In genomic region chr7:149544028-149544427, GRCh38 we compare ENCODE assay signal across 18 cellular contexts.
"Had no signal": no experiment of that assay in that cellular context is flagged by ENCODE, and none has a peak within 500 bp of the region (broad histone marks: within the 10 kb centered on the region; RNA-seq: fewer than 3 reads in every experiment).

No MANE protein-coding gene starts in this region.

- ATAC-seq: activated CD8-positive, alpha-beta T cell treated with anti-CD3 and anti-CD28 coated beads for 36 hours; effector memory CD8-positive, alpha-beta T cell; heart left ventricle; left cardiac atrium; right cardiac atrium; stimulated activated naive CD8-positive, alpha-beta T cell treated with anti-CD3 and anti-CD28 coated beads, Interleukin-15, amount 100 ng/mL, for 72 hours; T-helper 17 cell had no signal

- H3K27me3 Mint-ChIP-seq: activated B cell treated with CpG ODN at 0.5 μM for 24 hours; activated CD4-positive, alpha-beta T cell treated with anti-CD3 and anti-CD28 coated beads, Interleukin-2, amount 10 ng/mL, durations not matched to agents 7 days and 5 days; activated CD8-positive, alpha-beta T cell treated with anti-CD3 and anti-CD28 coated beads for 36 hours; brain; effector memory CD8-positive, alpha-beta T cell; stimulated activated naive CD8-positive, alpha-beta T cell treated with anti-CD3 and anti-CD28 coated beads, Interleukin-15, amount 100 ng/mL, for 72 hours; T-helper 17 cell had no signal

- H3K4me3 Mint-ChIP-seq: activated B cell treated with CpG ODN at 0.5 μM for 24 hours; activated CD4-positive, alpha-beta T cell treated with anti-CD3 and anti-CD28 coated beads, Interleukin-2, amount 10 ng/mL, durations not matched to agents 7 days and 5 days; activated CD8-positive, alpha-beta T cell treated with anti-CD3 and anti-CD28 coated beads for 36 hours; brain; effector memory CD8-positive, alpha-beta T cell; nephron progenitor cell; stimulated activated naive CD8-positive, alpha-beta T cell treated with anti-CD3 and anti-CD28 coated beads, Interleukin-15, amount 100 ng/mL, for 72 hours; T-helper 17 cell had no signal

- H3K27ac Mint-ChIP-seq: activated B cell treated with CpG ODN at 0.5 μM for 24 hours; activated CD4-positive, alpha-beta T cell treated with anti-CD3 and anti-CD28 coated beads, Interleukin-2, amount 10 ng/mL, durations not matched to agents 7 days and 5 days; activated CD8-positive, alpha-beta T cell treated with anti-CD3 and anti-CD28 coated beads for 36 hours; activated T-helper 2 cell treated with anti-CD3 and anti-CD28 coated beads, Interferon-gamma antibody, Interleukin-2, Interleukin-4, amounts not matched to agents 10 μg/mL and 5 μg/mL and 100 μg/mL, durations not matched to agents 14 hours and 24 hours and 36 hours; brain; effector memory CD8-positive, alpha-beta T cell; nephron progenitor cell; T-helper 17 cell had no signal

- DNase-seq: activated B cell treated with CpG ODN at 0.5 μM for 24 hours; activated CD4-positive, alpha-beta T cell treated with anti-CD3 and anti-CD28 coated beads, Interleukin-2, amount 10 ng/mL, durations not matched to agents 7 days and 5 days; activated CD8-positive, alpha-beta T cell treated with anti-CD3 and anti-CD28 coated beads for 36 hours; activated naive CD4-positive, alpha-beta T cell treated with Interleukin-2 at 50 U/mL for 16 hours; aorta; central memory CD4-positive, alpha-beta T cell; effector memory CD8-positive, alpha-beta T cell; heart left ventricle; left cardiac atrium; mesenchymal stem cell; nephron progenitor cell; right cardiac atrium; stimulated activated naive CD8-positive, alpha-beta T cell treated with anti-CD3 and anti-CD28 coated beads, Interleukin-15, amount 100 ng/mL, for 72 hours; T-helper 17 cell; tibial artery had no signal

- H3K4me3 ChIP-seq: heart left ventricle, tibial artery had no signal

- H3K9me3 Mint-ChIP-seq: effector memory CD8-positive, alpha-beta T cell had no signal

- H3K4me1 ChIP-seq: heart left ventricle, parathyroid adenoma, tibial artery had no signal

- H3K79me2 ChIP-seq: parathyroid adenoma had no signal

- H3K27ac ChIP-seq: heart left ventricle, parathyroid adenoma, tibial artery had no signal

- H3K4me1 Mint-ChIP-seq: activated CD4-positive, alpha-beta T cell treated with anti-CD3 and anti-CD28 coated beads, Interleukin-2, amount 10 ng/mL, durations not matched to agents 7 days and 5 days; brain; nephron progenitor cell; T-helper 17 cell had no signal

- H3K27me3 ChIP-seq: heart left ventricle, tibial artery had no signal

- H2AFZ ChIP-seq: parathyroid adenoma had no signal

- H3K9ac ChIP-seq: parathyroid adenoma had no signal
